ENCODE assay signal across 24 cellular contexts in the genomic region with DNA sequence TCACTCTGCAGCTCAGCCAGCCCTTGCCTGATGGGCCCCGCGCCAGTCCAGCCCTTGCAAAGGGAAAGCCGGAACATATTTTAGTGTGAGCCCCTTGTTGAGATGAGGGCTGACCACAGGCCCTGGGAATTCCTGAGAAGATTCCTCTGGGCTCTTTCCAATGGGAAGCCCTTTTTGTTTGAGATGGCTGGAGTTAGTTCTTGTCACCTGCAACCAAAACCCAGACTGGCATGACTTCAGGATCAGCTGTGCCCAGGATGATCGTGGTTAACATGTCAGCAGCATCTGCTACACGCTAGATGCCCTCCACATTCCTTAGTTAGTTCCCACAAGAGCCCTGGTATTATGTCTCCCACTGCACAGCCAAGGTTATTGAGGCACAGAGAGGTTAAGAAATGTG.
"Had no signal": no experiment of that assay in that cellular context is flagged by ENCODE, and none has a peak within 500 bp of the region (broad histone marks: within the 10 kb centered on the region; RNA-seq: fewer than 3 reads in every experiment).

No MANE protein-coding gene starts in this region.

- H3K79me2 ChIP-seq: hepatocyte, parathyroid adenoma had no signal

- H3K9me3 Mint-ChIP-seq: memory B cell; natural killer cell; neural progenitor cell; stimulated activated naive B cell treated with anti-CD40 and anti-IgM and Interleukin-4, amounts not matched to agents 10 μg/mL and 1 μg/mL and 100 μg/mL, for 72 hours; stimulated activated naive CD8-positive, alpha-beta T cell treated with anti-CD3 and anti-CD28 coated beads, Interleukin-15, Interleukin-2, amounts not matched to agents 100 ng/mL and 50 ng/mL, for 24 hours had no signal

- H3K27me3 ChIP-seq: hepatocyte, neural progenitor cell, right lobe of liver, upper lobe of left lung, uterus had no signal

- H3K9ac ChIP-seq: neural progenitor cell, parathyroid adenoma had no signal

- H3K4me3 Mint-ChIP-seq: memory B cell; natural killer cell; neural progenitor cell; stimulated activated naive B cell treated with anti-CD40 and anti-IgM and Interleukin-4, amounts not matched to agents 10 μg/mL and 1 μg/mL and 100 μg/mL, for 72 hours; stimulated activated naive CD8-positive, alpha-beta T cell treated with anti-CD3 and anti-CD28 coated beads, Interleukin-15, Interleukin-2, amounts not matched to agents 100 ng/mL and 50 ng/mL, for 24 hours had no signal

- H3K9me3 ChIP-seq: esophagus squamous epithelium, right lobe of liver, thoracic aorta, tibial nerve, upper lobe of left lung, uterus had no signal

- H3K36me3 ChIP-seq: esophagus squamous epithelium, neural progenitor cell, right lobe of liver, thoracic aorta, tibial nerve, upper lobe of left lung, uterus had no signal

- H3K4me3 ChIP-seq: coronary artery, esophagus squamous epithelium, hepatocyte, lung, neural progenitor cell, right lobe of liver, thoracic aorta, tibial nerve, upper lobe of left lung, uterus had no signal

- DNase-seq: dermis blood vessel endothelial cell; effector memory CD4-positive, alpha-beta T cell; erythroblast; esophagus squamous epithelium; foreskin melanocyte; head of caudate nucleus; kidney; midbrain; natural killer cell; right lobe of liver; stimulated activated naive B cell treated with anti-CD40 and anti-IgM and Interleukin-4, amounts not matched to agents 10 μg/mL and 1 μg/mL and 100 μg/mL, for 72 hours; upper lobe of left lung; uterus had no signal

- H3K4me1 ChIP-seq: esophagus squamous epithelium, neural progenitor cell, parathyroid adenoma, right lobe of liver, uterus had no signal

- H3K4me2 ChIP-seq: hepatocyte, neural progenitor cell had no signal

- H3K36me3 Mint-ChIP-seq: memory B cell; natural killer cell; neural progenitor cell; stimulated activated naive B cell treated with anti-CD40 and anti-IgM and Interleukin-4, amounts not matched to agents 10 μg/mL and 1 μg/mL and 100 μg/mL, for 72 hours had no signal

- ATAC-seq: left lobe of liver; natural killer cell; stimulated activated naive B cell treated with anti-CD40 and anti-IgM and Interleukin-4, amounts not matched to agents 10 μg/mL and 1 μg/mL and 100 μg/mL, for 72 hours had no signal

- H3K27ac Mint-ChIP-seq: memory B cell; natural killer cell; neural progenitor cell; progenitor cell of endocrine pancreas; stimulated activated naive B cell treated with anti-CD40 and anti-IgM and Interleukin-4, amounts not matched to agents 10 μg/mL and 1 μg/mL and 100 μg/mL, for 72 hours; stimulated activated naive CD8-positive, alpha-beta T cell treated with anti-CD3 and anti-CD28 coated beads, Interleukin-15, Interleukin-2, amounts not matched to agents 100 ng/mL and 50 ng/mL, for 24 hours had no signal

- H3K27me3 Mint-ChIP-seq: stimulated activated naive CD8-positive, alpha-beta T cell treated with anti-CD3 and anti-CD28 coated beads, Interleukin-15, Interleukin-2, amounts not matched to agents 100 ng/mL and 50 ng/mL, for 24 hours had no signal

- H3K27ac ChIP-seq: coronary artery, esophagus squamous epithelium, hepatocyte, neural progenitor cell, parathyroid adenoma, right lobe of liver, thoracic aorta, tibial nerve, upper lobe of left lung, uterus had no signal

- H2AFZ ChIP-seq: hepatocyte, neural progenitor cell, parathyroid adenoma had no signal

- H3K4me1 Mint-ChIP-seq: memory B cell; natural killer cell; stimulated activated naive B cell treated with anti-CD40 and anti-IgM and Interleukin-4, amounts not matched to agents 10 μg/mL and 1 μg/mL and 100 μg/mL, for 72 hours had no signal
